In the genomic region with DNA sequence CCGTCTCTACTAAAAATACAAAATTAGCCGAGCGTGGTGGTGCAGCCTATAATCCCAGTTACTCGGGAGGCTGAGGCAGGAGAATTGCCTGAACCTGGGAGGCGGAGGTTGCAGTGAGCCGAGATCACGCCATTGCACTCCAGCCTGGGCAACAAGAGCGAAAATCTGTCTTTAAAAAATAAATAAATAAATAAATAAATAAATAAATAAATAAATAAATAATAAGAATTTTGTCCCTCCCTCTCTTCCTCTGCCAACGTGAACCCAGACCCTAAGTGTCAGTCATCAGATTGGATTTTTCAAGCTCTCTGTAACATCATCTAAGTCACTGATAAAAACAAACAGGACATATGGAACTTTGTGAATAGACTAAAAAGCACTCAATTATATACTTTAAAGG, we compare ENCODE assay signal across 1 cellular context.
A peak's percentile ranks its signal among the peaks of the same experiment; 100 is the strongest.
TF ChIP-seq lines count a peak whose summit lies in the region.

No MANE protein-coding gene starts in this region.

TF ChIP-seq in HEK293, 187 proteins besides CTCF, POLR2A, EP300 and RAD21 (continued from another document):
- TF ChIP-seq, protein P1, sequence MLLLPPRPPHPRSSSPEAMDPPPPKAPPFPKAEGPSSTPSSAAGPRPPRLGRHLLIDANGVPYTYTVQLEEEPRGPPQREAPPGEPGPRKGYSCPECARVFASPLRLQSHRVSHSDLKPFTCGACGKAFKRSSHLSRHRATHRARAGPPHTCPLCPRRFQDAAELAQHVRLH (tag by site-specific recombination; IDR thresholded peaks at IDR 0.05): peak; percentile 73; the same call in 1 of the 2 replicates
- TF ChIP-seq, protein P2, sequence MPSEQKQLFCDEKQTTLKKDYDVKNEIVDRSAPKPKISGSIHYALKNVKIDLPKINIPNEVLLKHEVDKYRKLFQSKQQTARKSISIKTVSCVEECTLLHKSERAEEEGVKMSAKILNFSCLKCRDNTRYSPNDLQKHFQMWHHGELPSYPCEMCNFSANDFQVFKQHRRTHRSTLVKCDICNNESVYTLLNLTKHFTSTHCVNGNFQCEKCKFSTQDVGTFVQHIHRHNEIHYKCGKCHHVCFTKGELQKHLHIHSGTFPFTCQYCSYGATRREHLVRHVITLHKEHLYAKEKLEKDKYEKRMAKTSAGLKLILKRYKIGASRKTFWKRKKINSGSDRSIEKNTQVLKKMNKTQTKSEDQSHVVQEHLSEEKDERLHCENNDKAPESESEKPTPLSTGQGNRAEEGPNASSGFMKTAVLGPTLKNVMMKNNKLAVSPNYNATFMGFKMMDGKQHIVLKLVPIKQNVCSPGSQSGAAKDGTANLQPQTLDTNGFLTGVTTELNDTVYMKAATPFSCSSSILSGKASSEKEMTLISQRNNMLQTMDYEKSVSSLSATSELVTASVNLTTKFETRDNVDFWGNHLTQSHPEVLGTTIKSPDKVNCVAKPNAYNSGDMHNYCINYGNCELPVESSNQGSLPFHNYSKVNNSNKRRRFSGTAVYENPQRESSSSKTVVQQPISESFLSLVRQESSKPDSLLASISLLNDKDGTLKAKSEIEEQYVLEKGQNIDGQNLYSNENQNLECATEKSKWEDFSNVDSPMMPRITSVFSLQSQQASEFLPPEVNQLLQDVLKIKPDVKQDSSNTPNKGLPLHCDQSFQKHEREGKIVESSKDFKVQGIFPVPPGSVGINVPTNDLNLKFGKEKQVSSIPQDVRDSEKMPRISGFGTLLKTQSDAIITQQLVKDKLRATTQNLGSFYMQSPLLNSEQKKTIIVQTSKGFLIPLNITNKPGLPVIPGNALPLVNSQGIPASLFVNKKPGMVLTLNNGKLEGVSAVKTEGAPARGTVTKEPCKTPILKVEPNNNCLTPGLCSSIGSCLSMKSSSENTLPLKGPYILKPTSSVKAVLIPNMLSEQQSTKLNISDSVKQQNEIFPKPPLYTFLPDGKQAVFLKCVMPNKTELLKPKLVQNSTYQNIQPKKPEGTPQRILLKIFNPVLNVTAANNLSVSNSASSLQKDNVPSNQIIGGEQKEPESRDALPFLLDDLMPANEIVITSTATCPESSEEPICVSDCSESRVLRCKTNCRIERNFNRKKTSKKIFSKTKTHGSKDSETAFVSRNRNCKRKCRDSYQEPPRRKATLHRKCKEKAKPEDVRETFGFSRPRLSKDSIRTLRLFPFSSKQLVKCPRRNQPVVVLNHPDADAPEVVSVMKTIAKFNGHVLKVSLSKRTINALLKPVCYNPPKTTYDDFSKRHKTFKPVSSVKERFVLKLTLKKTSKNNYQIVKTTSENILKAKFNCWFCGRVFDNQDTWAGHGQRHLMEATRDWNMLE (tag by site-specific recombination; conservative IDR thresholded peaks at IDR 0.05; ENCODE audit: low read depth): peak; percentile 90
- TF ChIP-seq ZNF266 (tag by site-specific recombination; IDR thresholded peaks at IDR 0.05; ENCODE audit: low read depth): peak; percentile 91
- TF ChIP-seq ZNF426 (tag by site-specific recombination; IDR thresholded peaks at IDR 0.05): peak; percentile 95
- TF ChIP-seq ZXDB (tag by site-specific recombination; IDR thresholded peaks at IDR 0.05): peak; percentile 70
- TF ChIP-seq, protein P3, sequence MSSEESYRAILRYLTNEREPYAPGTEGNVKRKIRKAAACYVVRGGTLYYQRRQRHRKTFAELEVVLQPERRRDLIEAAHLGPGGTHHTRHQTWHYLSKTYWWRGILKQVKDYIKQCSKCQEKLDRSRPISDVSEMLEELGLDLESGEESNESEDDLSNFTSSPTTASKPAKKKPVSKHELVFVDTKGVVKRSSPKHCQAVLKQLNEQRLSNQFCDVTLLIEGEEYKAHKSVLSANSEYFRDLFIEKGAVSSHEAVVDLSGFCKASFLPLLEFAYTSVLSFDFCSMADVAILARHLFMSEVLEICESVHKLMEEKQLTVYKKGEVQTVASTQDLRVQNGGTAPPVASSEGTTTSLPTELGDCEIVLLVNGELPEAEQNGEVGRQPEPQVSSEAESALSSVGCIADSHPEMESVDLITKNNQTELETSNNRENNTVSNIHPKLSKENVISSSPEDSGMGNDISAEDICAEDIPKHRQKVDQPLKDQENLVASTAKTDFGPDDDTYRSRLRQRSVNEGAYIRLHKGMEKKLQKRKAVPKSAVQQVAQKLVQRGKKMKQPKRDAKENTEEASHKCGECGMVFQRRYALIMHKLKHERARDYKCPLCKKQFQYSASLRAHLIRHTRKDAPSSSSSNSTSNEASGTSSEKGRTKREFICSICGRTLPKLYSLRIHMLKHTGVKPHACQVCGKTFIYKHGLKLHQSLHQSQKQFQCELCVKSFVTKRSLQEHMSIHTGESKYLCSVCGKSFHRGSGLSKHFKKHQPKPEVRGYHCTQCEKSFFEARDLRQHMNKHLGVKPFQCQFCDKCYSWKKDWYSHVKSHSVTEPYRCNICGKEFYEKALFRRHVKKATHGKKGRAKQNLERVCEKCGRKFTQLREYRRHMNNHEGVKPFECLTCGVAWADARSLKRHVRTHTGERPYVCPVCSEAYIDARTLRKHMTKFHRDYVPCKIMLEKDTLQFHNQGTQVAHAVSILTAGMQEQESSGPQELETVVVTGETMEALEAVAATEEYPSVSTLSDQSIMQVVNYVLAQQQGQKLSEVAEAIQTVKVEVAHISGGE (tag by site-specific recombination; conservative IDR thresholded peaks at IDR 0.05; ENCODE audit: low read depth): peak; percentile 84
